In genomic region chr2:28286678-28287077, GRCh38 we compare ENCODE assay signal across 17 cellular contexts.
DNase-seq lines count a peak whose midpoint lies in the region; ATAC-seq and TF ChIP-seq lines count a peak whose summit lies in the region.
"Had no signal": no experiment of that assay in that cellular context is flagged by ENCODE, and none has a peak within 500 bp of the region (broad histone marks: within the 10 kb centered on the region; RNA-seq: fewer than 3 reads in every experiment).

No MANE protein-coding gene starts in this region.

- dilution Hi-C loops in IMR-90 (cut with HindIII; ENCODE audit: low sequenced_read_pairs, unreplicated experiment), result no loop called here

- CTCF ChIA-PET in IMR-90 (lab: Yijun Ruan, JAX), result no interaction called here

- H2BK120ac ChIP-seq in IMR-90 (ENCODE audit: low read depth, low read length), result peak overlapping the region; percentile 98

- TF ChIP-seq CTCF in IMR-90 (conservative IDR thresholded peaks at IDR 0.05; ENCODE audit: low read depth, low read length) (no peak), left lung (IDR thresholded peaks at IDR 0.05) (no peak), tibial artery (IDR thresholded peaks at IDR 0.05) (no peak)

- H3K4me3 ChIP-seq in IMR-90 (ENCODE audit: insufficient read depth, low read depth, low read length) (no peak overlapping the region), left lung (no peak overlapping the region), tibial artery (no peak overlapping the region)
- H3K4me3 ChIP-seq: prostate gland, SJSA1 had no signal

- peak overlapping the region; percentile 94 for H3K14ac ChIP-seq in IMR-90 (replicated peaks; ENCODE audit: low read depth, low read length)

- no peak overlapping the region for H3K4me2 ChIP-seq in IMR-90 (ENCODE audit: low read depth, low read length)

- DNase-seq in IMR-90, result peak; percentile 60
- DNase-seq in brain pericyte (ENCODE audit: low read depth, low spot score), result peak; percentile 15
- no peak for DNase-seq in left lung
- no peak for DNase-seq in tibial artery
- DNase-seq in erythroblast (lab: John Stamatoyannopoulos, UW), result no peak
- DNase-seq: activated CD4-positive, alpha-beta T cell treated with anti-CD3 and anti-CD28 coated beads, Interleukin-2, amount 50 U/mL, for 1 hour; activated naive CD8-positive, alpha-beta T cell treated with anti-CD3 and anti-CD28 coated beads for 36 hours; activated T-cell treated with anti-CD3 and anti-CD28 coated beads, Interleukin-2, amount 50 U/mL, for 24 hours; CD4-positive, CD25-positive, alpha-beta regulatory T cell; cortex of kidney; left colon; NCI-H1436; T1000 had no signal

- peaks cover 17% of the 10 kb centered on the region for H3K9me1 ChIP-seq in IMR-90 (ENCODE audit: insufficient read depth, low read length)

- in situ Hi-C loops in IMR-90 (cut with MboI; ENCODE audit: low sequenced_read_pairs), result no loop called here

- H4K5ac ChIP-seq in IMR-90 (ENCODE audit: low read depth, low read length), result peak overlapping the region; percentile 51; the same call in 1 of the 2 replicates

- H3K18ac ChIP-seq in IMR-90 (ENCODE audit: low read depth, low read length), result peak overlapping the region; percentile 36

- TF ChIP-seq RAD21 in IMR-90 (IDR thresholded peaks at IDR 0.05; ENCODE audit: low read length), result no peak

- peak overlapping the region; percentile 90 for H2AK5ac ChIP-seq in IMR-90 (ENCODE audit: low read depth, low read length)

- ATAC-seq in IMR-90 (ENCODE audit: low read depth), result peak; percentile 92
- peak; percentile 30 for ATAC-seq in left lung
- no peak for ATAC-seq in GM18907 (IDR thresholded peaks at IDR 0.05; ENCODE audit: unreplicated experiment)
- ATAC-seq in GM18502 (IDR thresholded peaks at IDR 0.05; ENCODE audit: poor library complexity, unreplicated experiment), result no peak
- ATAC-seq: left colon had no signal

- peak overlapping the region; percentile 4 to 93; a peak in 2 of 4 replicates for H4K8ac ChIP-seq in IMR-90 (ENCODE audit: low read depth in 2 of 2, low read length in 2 of 2)

- peak overlapping the region; percentile 80 for H2AFZ ChIP-seq in IMR-90 (replicated peaks; ENCODE audit: low read length, poor library complexity)

- H2BK20ac ChIP-seq in IMR-90 (ENCODE audit: low read depth, low read length), result peak overlapping the region; percentile 94

- H3K27me3 ChIP-seq in IMR-90 (ENCODE audit: control insufficient read depth, insufficient read depth, low read length) (no peaks in the 10 kb centered on the region), left lung (no peaks in the 10 kb centered on the region), tibial artery (no peaks in the 10 kb centered on the region)
- H3K27me3 ChIP-seq: SJSA1 had no signal

- no peak for TF ChIP-seq POLR2A in IMR-90 (IDR thresholded peaks at IDR 0.05; ENCODE audit: low read depth, low read length)
- TF ChIP-seq POLR2A in erythroblast (IDR thresholded peaks at IDR 0.05; ENCODE audit: low read length), result no peak

- no peaks in the 10 kb centered on the region for H4K20me1 ChIP-seq in IMR-90 (ENCODE audit: insufficient read depth, low read length)

- peak overlapping the region; percentile 30 for H3K9ac ChIP-seq in IMR-90 (ENCODE audit: low read depth, low read length)

- peak overlapping the region; percentile 96 for H3K4ac ChIP-seq in IMR-90 (ENCODE audit: low read depth, low read length)

- peaks cover 0 to 10% of the 10 kb centered on the region in 2 experiments; a peak in 1 of 4 replicates for H3K79me1 ChIP-seq in IMR-90 (ENCODE audit: low read depth in 1 of 2, low read length in 2 of 2)

- H3K9me3 ChIP-seq in IMR-90 (ENCODE audit: control insufficient read depth, insufficient read depth, low read length) (no peaks in the 10 kb centered on the region), left lung (no peaks in the 10 kb centered on the region), tibial artery (no peaks in the 10 kb centered on the region)
- H3K9me3 ChIP-seq: prostate gland, SJSA1 had no signal

- WGBS in IMR-90 (ENCODE audit: extremely low coverage in 2 of 2, insufficient read length in 1 of 2), 2 experiments, result no CpG with 5 or more reads among the region's 5 CpGs

- peaks cover 13% of the 10 kb centered on the region for H3K4me1 ChIP-seq in IMR-90 (ENCODE audit: control insufficient read depth, insufficient read depth, low read length)
- peaks cover 0 to 3% of the 10 kb centered on the region in 2 donors for H3K4me1 ChIP-seq in left lung
- H3K4me1 ChIP-seq in tibial artery, result peaks cover 0 to 27% (median 12%) of the 10 kb centered on the region in 4 donors
- H3K4me1 ChIP-seq: prostate gland had no signal

- H2BK5ac ChIP-seq in IMR-90 (ENCODE audit: low read depth, low read length, poor library complexity, severe bottlenecking), result peak overlapping the region; percentile 87

- POLR2A ChIA-PET in IMR-90 (lab: Charles Lee; ENCODE audit: unreplicated experiment), result no interaction called here

- BruUV-seq in IMR-90 (replicated peaks; lab: Mats Ljungman, UMichigan), result no TSS peak

- peak overlapping the region; percentile 42; the same call in 1 of the 2 replicates for H3K56ac ChIP-seq in IMR-90 (ENCODE audit: extremely low read depth, insufficient read depth, low read length)

- no peaks in the 10 kb centered on the region for H3K36me3 ChIP-seq in IMR-90 (ENCODE audit: control insufficient read depth, insufficient read depth, low read length)
- no peaks in the 10 kb centered on the region for H3K36me3 ChIP-seq in left lung
- H3K36me3 ChIP-seq in tibial artery, result no peaks in the 10 kb centered on the region
- H3K36me3 ChIP-seq: prostate gland, SJSA1 had no signal

- H3K23ac ChIP-seq in IMR-90 (ENCODE audit: low read depth, low read length), result peak overlapping the region; percentile 91

- intact Hi-C loops in IMR-90 (cut with micrococcal nuclease), result loop anchor here (1.0 kb wide), 1 partner anchor 51 kb away; no protein-coding TSS in a partner anchor
- intact Hi-C loops in left lung (cut with DNase I), result no loop called here
- intact Hi-C loops in tibial artery (cut with DNase I; ENCODE audit: low total_unique reads), result no loop called here

- H3K27ac ChIP-seq in IMR-90 (ENCODE audit: insufficient read depth, low read length) (peak overlapping the region; percentile 77), left lung (peak overlapping the region in 1 of 2 donors; percentile 57), tibial artery (peak overlapping the region; percentile 66 to 68)
- H3K27ac ChIP-seq: prostate gland, SJSA1 had no signal

- peak overlapping the region; percentile 88 for H4K91ac ChIP-seq in IMR-90 (ENCODE audit: insufficient read depth, low read depth, low read length)

- peak overlapping the region; percentile 81 for H2BK15ac ChIP-seq in IMR-90 (ENCODE audit: low read depth, low read length)

- H2AK9ac ChIP-seq in IMR-90 (replicated peaks; ENCODE audit: low read depth, low read length, poor library complexity), result peak overlapping the region; percentile 82

TF ChIP-seq in IMR-90, 13 proteins besides CTCF, POLR2A, EP300 and RAD21:
- TF ChIP-seq FOS (IDR thresholded peaks at IDR 0.05; ENCODE audit: low read depth, low read length), result 0 out of 2 replicates have a peak, but pooled peaks have one; percentile 3
- TF ChIP-seq MAZ (IDR thresholded peaks at IDR 0.05; ENCODE audit: borderline replicate concordance, low read depth, low read length), result no peak

Comparison
In these comparisons a context has a peak if more than half of its experiments do, and no peak if none do; other contexts are left out.
1. ATAC-seq: peak in IMR-90 (single experiment) and left lung (single experiment); none in GM18907 (single experiment) and GM18502 (single experiment).
2. DNase-seq: peak in IMR-90 (single experiment) and brain pericyte (single experiment); none in left lung (0 of 2), tibial artery (0 of 2) and erythroblast (0 of 2).